In the genomic region with DNA sequence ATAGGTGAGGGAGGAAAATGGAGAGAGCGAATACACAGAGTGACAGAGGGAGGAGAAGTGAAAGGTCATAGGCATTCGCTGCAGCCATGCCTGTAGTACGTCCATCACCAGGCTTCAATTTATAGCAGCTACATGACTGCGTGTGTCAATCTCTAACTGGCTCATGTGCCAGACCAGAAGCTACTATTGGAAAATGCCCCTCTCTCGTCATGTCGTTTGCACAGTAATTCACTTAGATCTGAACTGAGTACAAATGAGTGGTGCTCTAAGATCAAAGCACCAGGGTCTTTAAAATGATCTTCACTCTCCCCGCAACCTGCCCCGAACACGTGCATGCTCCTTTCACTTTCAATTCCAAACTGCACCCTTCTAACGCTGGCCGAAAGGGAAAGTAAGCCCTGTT, we compare ENCODE assay signal across 9 cellular contexts. TPM values are rescaled to one million over a fixed set of nuclear protein-coding genes. Genes with fewer than 3 reads are reported as not detected.
A peak's percentile ranks its signal among the peaks of the same experiment; 100 is the strongest.
DNase-seq lines count a peak whose midpoint lies in the region; ATAC-seq and TF ChIP-seq lines count a peak whose summit lies in the region.
"Had no signal": no experiment of that assay in that cellular context is flagged by ENCODE, and none has a peak within 500 bp of the region (broad histone marks: within the 10 kb centered on the region; RNA-seq: fewer than 3 reads in every experiment).

No MANE protein-coding gene starts in this region.

- peaks cover 15% of the 10 kb centered on the region for H3K4me1 Mint-ChIP-seq in activated CD8-positive, alpha-beta T cell treated with anti-CD3 and anti-CD28 coated beads for 36 hours (ENCODE audit: low read depth)
- H3K4me1 Mint-ChIP-seq: GM23338, mesothelial cell of epicardium had no signal

- H3K9me3 ChIP-seq in fibroblast of lung (ENCODE audit: control insufficient read depth, insufficient read depth, low read depth, low read length) = no peaks in the 10 kb centered on the region

- H3K4me3 Mint-ChIP-seq in activated CD8-positive, alpha-beta T cell treated with anti-CD3 and anti-CD28 coated beads for 36 hours = peak overlapping the region; percentile 70
- H3K4me3 Mint-ChIP-seq: GM23338, mesothelial cell of epicardium had no signal

- peaks cover 3% of the 10 kb centered on the region for H3K4me1 ChIP-seq in fibroblast of lung (ENCODE audit: control insufficient read depth, extremely low read depth, insufficient read depth, low read length)

- no peak for TF ChIP-seq CTCF in activated CD8-positive, alpha-beta T cell treated with anti-CD3 and anti-CD28 coated beads for 36 hours (IDR thresholded peaks at IDR 0.05)
- TF ChIP-seq CTCF in fibroblast of lung (conservative IDR thresholded peaks at IDR 0.05 in 1 of 2, IDR thresholded peaks at IDR 0.05 in 1 of 2; ENCODE audit: low read depth in 1 of 2, low read length in 2 of 2) = no peak

- DNase-seq in NCI-H2029 (lab: John Stamatoyannopoulos, UW) = peak; percentile 68
- peak; percentile 62 for DNase-seq in activated CD8-positive, alpha-beta T cell treated with anti-CD3 and anti-CD28 coated beads for 36 hours
- no peak for DNase-seq in fibroblast of lung (ENCODE audit: low read depth in 2 of 2)
- DNase-seq in stimulated activated CD8-positive, alpha-beta memory T cell treated with anti-CD3 and anti-CD28 coated beads, Interleukin-7, amount 100 ng/mL, for 4 hours (ENCODE audit: low read depth in 2 of 2) = peak; percentile 32 to 41
- DNase-seq in amniotic stem cell (lab: John Stamatoyannopoulos, UW) = no peak
- no peak for DNase-seq in NCI-H2081 (lab: John Stamatoyannopoulos, UW)

- H2AFZ ChIP-seq in fibroblast of lung (ENCODE audit: low read length) = no peak overlapping the region
- H2AFZ ChIP-seq: GM23338 had no signal

- peak overlapping the region; percentile 73 for H3K27ac Mint-ChIP-seq in activated CD8-positive, alpha-beta T cell treated with anti-CD3 and anti-CD28 coated beads for 36 hours
- H3K27ac Mint-ChIP-seq: GM23338, mesothelial cell of epicardium had no signal

- intact Hi-C loops in activated CD8-positive, alpha-beta T cell treated with anti-CD3 and anti-CD28 coated beads for 36 hours (cut with micrococcal nuclease) = no loop called here

- no peak overlapping the region for H3K9ac ChIP-seq in fibroblast of lung (ENCODE audit: insufficient read depth, low read length)

- peaks cover 28% of the 10 kb centered on the region for H3K9me3 Mint-ChIP-seq in activated CD8-positive, alpha-beta T cell treated with anti-CD3 and anti-CD28 coated beads for 36 hours

- POLR2A ChIA-PET in activated CD8-positive, alpha-beta T cell treated with anti-CD3 and anti-CD28 coated beads for 36 hours (lab: Charles Lee) = no interaction called here

- no peaks in the 10 kb centered on the region for H3K27me3 ChIP-seq in fibroblast of lung (ENCODE audit: control insufficient read depth, insufficient read depth, low read length)

- no peaks in the 10 kb centered on the region for H3K36me3 ChIP-seq in fibroblast of lung (ENCODE audit: control insufficient read depth, insufficient read depth, low read length)

- H3K27me3 Mint-ChIP-seq in activated CD8-positive, alpha-beta T cell treated with anti-CD3 and anti-CD28 coated beads for 36 hours = no peaks in the 10 kb centered on the region

- CTCF ChIA-PET in activated CD8-positive, alpha-beta T cell treated with anti-CD3 and anti-CD28 coated beads for 36 hours (lab: Charles Lee) = interaction anchor here (1.4 to 1.7 kb wide), 2 partner anchors 46 to 189 kb away, joined by 3 read pairs; no protein-coding TSS in a partner anchor

- H3K36me3 Mint-ChIP-seq in activated CD8-positive, alpha-beta T cell treated with anti-CD3 and anti-CD28 coated beads for 36 hours (ENCODE audit: low read depth) = peaks cover 31% of the 10 kb centered on the region

- peaks cover 2% of the 10 kb centered on the region for H3K79me2 ChIP-seq in fibroblast of lung (ENCODE audit: control insufficient read depth, insufficient read depth, low read length)

- peak; percentile 85 for ATAC-seq in activated CD8-positive, alpha-beta T cell treated with anti-CD3 and anti-CD28 coated beads for 36 hours
- no peak for ATAC-seq in GM21723 (IDR thresholded peaks at IDR 0.05; ENCODE audit: unreplicated experiment)
- ATAC-seq: GM23338 had no signal

- no peaks in the 10 kb centered on the region for H4K20me1 ChIP-seq in fibroblast of lung (ENCODE audit: control insufficient read depth, extremely low read depth, insufficient read depth, low read length)

- peak overlapping the region in 1 of 4 experiments; percentile 11 for H3K4me3 ChIP-seq in fibroblast of lung (replicated peaks in 1 of 4; ENCODE audit: control extremely low read depth in 1 of 4, insufficient read depth in 1 of 4, low read depth in 3 of 4, low read length in 4 of 4)
- H3K4me3 ChIP-seq: GM23338 had no signal

- peak overlapping the region; percentile 52 for H3K4me2 ChIP-seq in fibroblast of lung (ENCODE audit: extremely low read depth, insufficient read depth, low read length)
- H3K4me2 ChIP-seq: GM23338 had no signal

- H3K27ac ChIP-seq in fibroblast of lung (ENCODE audit: insufficient read depth, low read length) = no peak overlapping the region

RNA-seq across cellular contexts. Expression of gene ADCY9, which starts 51.3 kb away (rescaled TPM):
- total RNA-seq in activated CD8-positive, alpha-beta T cell treated with anti-CD3 and anti-CD28 coated beads for 36 hours = 1 to 10 TPM; 4.1 to 4.8 TPM
- total RNA-seq in fibroblast of lung = 21.6 and 37.0 TPM in 2 replicates
- polyA plus RNA-seq in fibroblast of lung = 21.1 and 22.1 TPM in 2 replicates
- polyA plus RNA-seq in fibroblast of lung (2012) = 18.0 and 23.8 TPM in 2 replicates
- polyA minus RNA-seq in fibroblast of lung (ENCODE audit: low replicate concordance) = 66.0 and 80.8 TPM in 2 replicates

Comparison
In these comparisons a context has a peak if more than half of its experiments do, and no peak if none do; other contexts are left out.
1. DNase-seq: peak in NCI-H2029 (single experiment), activated CD8-positive, alpha-beta T cell treated with anti-CD3 and anti-CD28 coated beads for 36 hours (single experiment) and stimulated activated CD8-positive, alpha-beta memory T cell treated with anti-CD3 and anti-CD28 coated beads, Interleukin-7, amount 100 ng/mL, for 4 hours (2 of 2); none in fibroblast of lung (0 of 2), amniotic stem cell (single experiment) and NCI-H2081 (0 of 2).